8 cellular contexts compared by ENCODE assay signal in the genomic region with DNA sequence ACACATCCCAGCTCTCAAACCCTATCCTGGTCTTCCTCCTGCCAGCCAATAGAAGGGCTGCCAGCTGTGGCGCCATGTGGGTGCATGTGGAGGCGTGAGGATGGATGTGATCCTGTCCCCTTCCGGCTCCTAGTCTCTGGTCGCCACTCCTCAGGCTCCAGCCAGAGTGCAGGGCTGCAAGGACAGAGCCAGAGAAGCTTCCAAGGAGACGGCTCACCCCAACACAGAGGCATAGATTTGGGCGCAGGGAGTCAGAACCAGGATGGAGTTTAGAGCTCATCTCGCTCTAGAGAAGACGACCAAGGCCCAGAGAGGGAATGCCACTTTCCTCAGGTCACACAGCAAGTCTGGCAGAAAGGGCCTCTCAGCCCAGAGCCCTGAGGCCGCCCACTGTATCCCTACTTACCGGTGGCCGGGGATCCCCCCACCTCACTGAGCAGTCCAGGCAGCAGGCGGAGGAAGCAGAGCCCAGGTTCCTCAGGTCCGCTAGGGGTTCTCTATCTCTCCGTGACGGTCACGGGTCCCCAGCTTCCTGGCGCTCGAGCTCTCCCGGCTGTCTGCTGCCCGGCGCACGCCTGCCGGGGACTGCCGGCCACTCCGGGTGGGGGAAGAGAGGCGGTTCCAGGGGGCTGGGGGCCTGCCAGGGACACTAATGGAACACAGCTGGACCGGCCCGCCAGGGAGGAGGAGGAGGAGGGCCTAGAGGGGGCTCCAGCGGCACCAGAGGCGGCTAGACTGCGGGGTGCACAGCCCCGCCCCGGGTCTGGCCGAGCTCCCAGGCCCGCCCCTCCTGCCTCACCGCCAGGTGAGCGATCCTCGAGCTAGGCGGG. TPM values are rescaled to one million over a fixed set of nuclear protein-coding genes. Genes with fewer than 3 reads are reported as not detected.
A peak's percentile ranks its signal among the peaks of the same experiment; 100 is the strongest.
DNase-seq lines count a peak whose midpoint lies in the region; ATAC-seq, FAIRE-seq and TF ChIP-seq lines count a peak whose summit lies in the region.

Gene COL16A1, minus strand, starts transcription at position 587 of the 830 bp plus-strand sequence. CDS start 1,824 bp downstream, outside the sequence.

- CTCF ChIA-PET in WTC11 (lab: Charles Lee): interaction anchor here (0.6 to 6.3 kb wide), 28 partner anchors 9 to 260 kb away, joined by 3 to 196 read pairs (median 5); partner anchors contain the start of genes HCRTR1 and SPOCD1

- intact Hi-C loops in Right ventricle myocardium inferior (cut with DNase I): loop anchor here (2.0 kb wide), 1 partner anchor 39 kb away; no protein-coding TSS in a partner anchor

- no peaks in the 10 kb centered on the region for H3K27me3 ChIP-seq in GM23248 (replicated peaks; ENCODE audit: insufficient read depth)
- no peaks in the 10 kb centered on the region for H3K27me3 ChIP-seq in WERI-Rb-1 (ENCODE audit: insufficient read depth, low read depth, severe bottlenecking)

- no peaks in the 10 kb centered on the region for H3K36me3 Mint-ChIP-seq in WTC11

- ATAC-seq in WTC11 (peak; percentile 73), Right ventricle myocardium inferior (peak; percentile 76), omental fat pad (ENCODE audit: low FRiP score) (no peak), HG03095 (IDR thresholded peaks at IDR 0.05; ENCODE audit: unreplicated experiment) (no peak)

- H3K9me3 ChIP-seq in GM23248 (ENCODE audit: low read depth) (no peaks in the 10 kb centered on the region), WERI-Rb-1 (ENCODE audit: severe bottlenecking) (no peaks in the 10 kb centered on the region)

- no peaks in the 10 kb centered on the region for H3K9me2 ChIP-seq in GM23248 (ENCODE audit: insufficient read depth)

- peak within 1 kb of the TSS; percentile 76 for H3K4me3 Mint-ChIP-seq in WTC11

- H3K27ac Mint-ChIP-seq in WTC11: peak within 1 kb of the TSS; percentile 91

- H3K4me1 ChIP-seq in GM23248 (ENCODE audit: insufficient read depth): peaks cover 65% of the 10 kb centered on the region

- peak within 1 kb of the TSS; percentile 89 for H3K9ac ChIP-seq in GM23248

- peaks cover 38% of the 10 kb centered on the region for H3K4me1 Mint-ChIP-seq in WTC11

- peak within 1 kb of the TSS; percentile 93 for H3K4me2 ChIP-seq in GM23248 (ENCODE audit: unreplicated experiment)

- WGBS in GM23248 (ENCODE audit: low coverage in 1 of 2, low lambda C conversion rate in 2 of 2, missing lambda C conversion rate in 2 of 2), 2 experiments: 1 to 2% methylated on average over 25 to 29 of the region's 39 CpGs

- FAIRE-seq in GM19239 (lab: Jason Lieb, UNC): no peak

- DNase-seq in GM23248: peak; percentile 86
- peak; percentile 57 for DNase-seq in WTC11 (ENCODE audit: low spot score)
- peak; percentile 87 for DNase-seq in Right ventricle myocardium inferior (ENCODE audit: missing footprints)
- DNase-seq in omental fat pad (ENCODE audit: low spot score): no peak
- DNase-seq in GM19239 (ENCODE audit: insufficient read length, low spot score): no peak
- DNase-seq in WERI-Rb-1: no peak
- DNase-seq in erythroblast (lab: John Stamatoyannopoulos, UW): no peak

- peaks cover 6% of the 10 kb centered on the region for H3K27me3 Mint-ChIP-seq in WTC11 (ENCODE audit: low read depth)

- no peaks in the 10 kb centered on the region for H4K20me1 ChIP-seq in GM23248 (ENCODE audit: insufficient read depth)

- TF ChIP-seq CTCF in WTC11 (IDR thresholded peaks at IDR 0.05) (no peak), omental fat pad (IDR thresholded peaks at IDR 0.05) (no peak), WERI-Rb-1 (IDR thresholded peaks at IDR 0.05; ENCODE audit: low read depth, low read length) (no peak)

- H3K4me3 ChIP-seq in GM23248 (peak within 1 kb of the TSS; percentile 84), WERI-Rb-1 (ENCODE audit: low read depth, low read length) (no peak within 1 kb of the TSS)

- H3K36me3 ChIP-seq in GM23248 (ENCODE audit: low read depth) (peaks cover 8% of the 10 kb centered on the region; the same call in 1 of the 2 replicates), WERI-Rb-1 (no peaks in the 10 kb centered on the region)

- peaks cover 29% of the 10 kb centered on the region for H3K79me2 ChIP-seq in GM23248 (ENCODE audit: insufficient read depth)

- no peak for TF ChIP-seq POLR2A in erythroblast (IDR thresholded peaks at IDR 0.05; ENCODE audit: low read length)

- POLR2A ChIA-PET in WTC11 (lab: Charles Lee): interaction anchor here (2.9 kb wide), 1 partner anchor 11 kb away, joined by 15 read pairs; no protein-coding TSS in a partner anchor

- H3F3A ChIP-seq in GM23248 (ENCODE audit: insufficient read depth): peaks cover 48% of the 10 kb centered on the region

- H2AFZ ChIP-seq in GM23248: peak within 1 kb of the TSS; percentile 50

- peak within 1 kb of the TSS; percentile 89 for H3K27ac ChIP-seq in GM23248
- no peak within 1 kb of the TSS for H3K27ac ChIP-seq in WERI-Rb-1

- H3K9me3 Mint-ChIP-seq in WTC11: no peaks in the 10 kb centered on the region

- in situ Hi-C loops in GM23248 (cut with MboI): no loop called here

TF ChIP-seq in WTC11, 78 proteins besides CTCF, POLR2A, EP300 and RAD21 (continues in another document):
- TF ChIP-seq ATF2 (CRISPR knock-in tag; IDR thresholded peaks at IDR 0.05; ENCODE audit: borderline replicate concordance, low read depth) (no peak), ZNF219 (CRISPR knock-in tag; IDR thresholded peaks at IDR 0.05; ENCODE audit: borderline replicate concordance) (no peak), STAT6 (CRISPR knock-in tag; conservative IDR thresholded peaks at IDR 0.05; ENCODE audit: low read depth) (no peak), ZNF671 (CRISPR knock-in tag; IDR thresholded peaks at IDR 0.05) (no peak), SP1 (CRISPR knock-in tag; conservative IDR thresholded peaks at IDR 0.05) (peak; percentile 45; the same call in 1 of the 2 replicates), NFATC4 (CRISPR knock-in tag; IDR thresholded peaks at IDR 0.05) (no peak), TEAD4 (CRISPR knock-in tag; IDR thresholded peaks at IDR 0.05) (no peak), GTF2I (CRISPR knock-in tag; conservative IDR thresholded peaks at IDR 0.05) (peak; percentile 74; the same call in 1 of the 2 replicates), JUN (CRISPR knock-in tag; IDR thresholded peaks at IDR 0.05) (no peak), CREB1 (CRISPR knock-in tag; IDR thresholded peaks at IDR 0.05) (no peak), TP53 (CRISPR knock-in tag; IDR thresholded peaks at IDR 0.05) (no peak), ZNF263 (CRISPR knock-in tag; IDR thresholded peaks at IDR 0.05; ENCODE audit: low read depth) (no peak), SOX15 (CRISPR knock-in tag; IDR thresholded peaks at IDR 0.05) (no peak)
- TF ChIP-seq, protein P1, sequence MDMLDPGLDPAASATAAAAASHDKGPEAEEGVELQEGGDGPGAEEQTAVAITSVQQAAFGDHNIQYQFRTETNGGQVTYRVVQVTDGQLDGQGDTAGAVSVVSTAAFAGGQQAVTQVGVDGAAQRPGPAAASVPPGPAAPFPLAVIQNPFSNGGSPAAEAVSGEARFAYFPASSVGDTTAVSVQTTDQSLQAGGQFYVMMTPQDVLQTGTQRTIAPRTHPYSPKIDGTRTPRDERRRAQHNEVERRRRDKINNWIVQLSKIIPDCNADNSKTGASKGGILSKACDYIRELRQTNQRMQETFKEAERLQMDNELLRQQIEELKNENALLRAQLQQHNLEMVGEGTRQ (CRISPR knock-in tag; IDR thresholded peaks at IDR 0.05): peak; percentile 13; the same call in 1 of the 2 replicates
- TF ChIP-seq, protein P2, sequence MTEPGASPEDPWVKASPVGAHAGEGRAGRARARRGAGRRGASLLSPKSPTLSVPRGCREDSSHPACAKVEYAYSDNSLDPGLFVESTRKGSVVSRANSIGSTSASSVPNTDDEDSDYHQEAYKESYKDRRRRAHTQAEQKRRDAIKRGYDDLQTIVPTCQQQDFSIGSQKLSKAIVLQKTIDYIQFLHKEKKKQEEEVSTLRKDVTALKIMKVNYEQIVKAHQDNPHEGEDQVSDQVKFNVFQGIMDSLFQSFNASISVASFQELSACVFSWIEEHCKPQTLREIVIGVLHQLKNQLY (CRISPR knock-in tag; IDR thresholded peaks at IDR 0.05): no peak

RNA-seq across cellular contexts. Expression of gene COL16A1, which starts in this region (rescaled TPM):
- 234 and 247 TPM in 2 replicates for total RNA-seq in GM23248 (2014; rRNA removed; shearing (Covaris generic))
- polyA plus RNA-seq in GM23248 (2016; fragmentation: Nextera tagmentation; extraction: Ambion mirVana): 67.3 and 68.7 TPM in 2 replicates
- total RNA-seq in WTC11 (2021) (8.8 to 11.0 TPM (median 9.6 TPM) in 3 replicates), Right ventricle myocardium inferior (12.7 TPM), omental fat pad (10 to 100 TPM; 17.4 to 69.2 (median 21.7) TPM)

Comparison
In these comparisons a context has a peak if more than half of its experiments do, and no peak if none do; other contexts are left out.
1. DNase-seq: peak in GM23248 (single experiment), WTC11 (single experiment) and Right ventricle myocardium inferior (single experiment); none in omental fat pad (single experiment), GM19239 (single experiment), WERI-Rb-1 (single experiment) and erythroblast (0 of 2).
2. ATAC-seq: peak in WTC11 (single experiment) and Right ventricle myocardium inferior (single experiment); none in omental fat pad (single experiment) and HG03095 (single experiment).